ENCODE assay signal across 12 cellular contexts in genomic region chr11:12137005-12137690, GRCh38. TPM values are rescaled to one million over a fixed set of nuclear protein-coding genes. Genes with fewer than 3 reads are reported as not detected.
DNase-seq lines count a peak whose midpoint lies in the region; FAIRE-seq and TF ChIP-seq lines count a peak whose summit lies in the region.
"Had no signal": no experiment of that assay in that cellular context is flagged by ENCODE, and none has a peak within 500 bp of the region (broad histone marks: within the 10 kb centered on the region; RNA-seq: fewer than 3 reads in every experiment).

No MANE protein-coding gene starts in this region.

- POLR2A ChIA-PET in HEK293T (lab: Yijun Ruan, JAX), result no interaction called here

- peaks cover 4% of the 10 kb centered on the region for H3K9me1 ChIP-seq in keratinocyte (ENCODE audit: control insufficient read depth, extremely low read depth, insufficient read depth, low read length)

- H3K4me1 ChIP-seq in keratinocyte (ENCODE audit: control insufficient read depth, extremely low read depth, insufficient read depth, low read length), result peaks cover 37% of the 10 kb centered on the region
- H3K4me1 ChIP-seq: gastrocnemius medialis had no signal

- H3K36me3 ChIP-seq in keratinocyte (ENCODE audit: control insufficient read depth in 2 of 2, extremely low read depth in 1 of 2, insufficient read depth in 2 of 2, low read length in 2 of 2), result peaks cover 34 to 74% of the 10 kb centered on the region in 2 experiments
- H3K36me3 ChIP-seq: gastrocnemius medialis had no signal

- H3K79me2 ChIP-seq in keratinocyte (ENCODE audit: control insufficient read depth, insufficient read depth, low read length), result peaks cover 98% of the 10 kb centered on the region

- DNase-seq in NCI-H2029 (lab: John Stamatoyannopoulos, UW) (peak; percentile 12), NCI-H2029 treated with DMSO at 0.1 percent for 48 hours (lab: John Stamatoyannopoulos, UW) (no peak), keratinocyte (ENCODE audit: low read depth, low spot score) (no peak), superior temporal gyrus (ENCODE audit: extremely low spot score) (peak; percentile 61), HEK293T (ENCODE audit: extremely low spot score) (no peak), NCI-H1092 treated with DMSO at 0.1 percent for 48 hours (lab: John Stamatoyannopoulos, UW) (no peak), foreskin melanocyte (no peak)
- DNase-seq: gastrocnemius medialis, Karpas-422, NCI-H526 treated with DMSO at 0.1 percent for 48 hours had no signal

- no peak for FAIRE-seq in keratinocyte (lab: Jason Lieb, UNC)
- FAIRE-seq: A549 had no signal

- peak overlapping the region; percentile 19 for H3K4me2 ChIP-seq in keratinocyte (ENCODE audit: control insufficient read depth, extremely low read depth, insufficient read depth, low read depth, low read length)
- H3K4me2 ChIP-seq: A549 had no signal

- H3K4me3 ChIP-seq in keratinocyte (ENCODE audit: control insufficient read depth in 2 of 3, extremely low read depth in 1 of 3, insufficient read depth in 2 of 3, low read depth in 1 of 3, low read length in 3 of 3), result no peak overlapping the region
- H3K4me3 ChIP-seq: A549, gastrocnemius medialis had no signal

- CTCF ChIA-PET in HEK293T (lab: Yijun Ruan, JAX), result interaction anchor here (0.6 to 0.7 kb wide), 2 partner anchors 77 to 903 kb away, joined by 3 read pairs; no protein-coding TSS in a partner anchor

- H3K27ac ChIP-seq in angular gyrus (ENCODE audit: low read depth, low read length) (peak overlapping the region; percentile 68), keratinocyte (ENCODE audit: control insufficient read depth, insufficient read depth, low read length) (peak overlapping the region; percentile 60)

- H3K9me3 ChIP-seq in keratinocyte (ENCODE audit: control insufficient read depth, low read depth, low read length), result no peaks in the 10 kb centered on the region
- H3K9me3 ChIP-seq: A549, gastrocnemius medialis had no signal

- no peaks in the 10 kb centered on the region for H3K27me3 ChIP-seq in keratinocyte (ENCODE audit: control insufficient read depth, extremely low read depth, insufficient read depth, low read length)
- H3K27me3 ChIP-seq: gastrocnemius medialis had no signal

- dilution Hi-C loops in keratinocyte (cut with MboI; ENCODE audit: extremely low pct_ligation_motif_present, low sequenced_read_pairs), result no loop called here

- no peak overlapping the region for H2AFZ ChIP-seq in keratinocyte (ENCODE audit: control insufficient read depth, low read length)

- peak overlapping the region; percentile 59 for H3K9ac ChIP-seq in keratinocyte (ENCODE audit: control insufficient read depth, extremely low read depth, insufficient read depth, low read length)

- no peak for TF ChIP-seq CTCF in keratinocyte (optimal IDR thresholded peaks at IDR 0.05 in 1 of 3, IDR thresholded peaks at IDR 0.05 in 1 of 3, conservative IDR thresholded peaks at IDR 0.05 in 1 of 3; ENCODE audit: extremely low read depth in 1 of 3, insufficient read depth in 2 of 3, low read length in 3 of 3)

- H4K20me1 ChIP-seq in keratinocyte (ENCODE audit: control insufficient read depth, extremely low read depth, insufficient read depth, low read length), result peaks cover 10% of the 10 kb centered on the region

TF ChIP-seq in HEK293T, 16 proteins besides CTCF, POLR2A, EP300 and RAD21:
- no peak for TF ChIP-seq CTBP1 (IDR thresholded peaks at IDR 0.05; ENCODE audit: borderline replicate concordance)

RNA-seq across cellular contexts. Expression of gene MICAL2, which starts 26.8 kb away (rescaled TPM):
- polyA plus RNA-seq in keratinocyte, result 72.7 to 124 TPM (median 83.9 TPM) in 3 replicates
- 172 TPM for polyA plus RNA-seq in keratinocyte (2011; ENCODE audit: low read depth)
- polyA plus RNA-seq in keratinocyte (2011; cell fraction: cytosol; rRNA removed), result 76.6 and 79.2 TPM in 2 replicates
- polyA plus RNA-seq in keratinocyte (2011; cell fraction: nucleus; rRNA removed), result 175 and 197 TPM in 2 replicates
- polyA plus RNA-seq in keratinocyte (2012; ENCODE audit: low replicate concordance), result 52.2 and 143 TPM in 2 replicates
- 218 to 406 TPM (median 316 TPM) in 3 replicates for polyA minus RNA-seq in keratinocyte
- 176 TPM for polyA minus RNA-seq in keratinocyte (2011; cell fraction: cytosol; rRNA and poly(A)+ RNA removed)
- 292 and 558 TPM in 2 replicates for polyA minus RNA-seq in keratinocyte (2011; cell fraction: nucleus; rRNA and poly(A)+ RNA removed)

Comparison
In these comparisons a context has a peak if more than half of its experiments do, and no peak if none do; other contexts are left out.
1. DNase-seq: peak in NCI-H2029 (single experiment) and superior temporal gyrus (single experiment); none in NCI-H2029 treated with DMSO at 0.1 percent for 48 hours (single experiment), keratinocyte (single experiment), HEK293T (single experiment), NCI-H1092 treated with DMSO at 0.1 percent for 48 hours (single experiment) and foreskin melanocyte (single experiment).